24 cellular contexts compared by ENCODE assay signal in genomic region chrX:39449352-39449751, GRCh38.
"Had no signal": no experiment of that assay in that cellular context is flagged by ENCODE, and none has a peak within 500 bp of the region (broad histone marks: within the 10 kb centered on the region; RNA-seq: fewer than 3 reads in every experiment).

No MANE protein-coding gene starts in this region.

- H3K27ac Mint-ChIP-seq: stimulated activated effector memory CD8-positive, alpha-beta T cell treated with anti-CD3 and anti-CD28 coated beads, Interleukin-12 subunit alpha, Interleukin-12 subunit beta, amount 100 ng/mL, for 72 hours; stimulated activated memory B cell treated with anti-CD40 and anti-IgM and Interleukin-4, amounts not matched to agents 10 μg/mL and 1 μg/mL and 100 μg/mL, for 72 hours; stimulated activated naive B cell treated with anti-CD40 and anti-IgM and Interleukin-4, amounts not matched to agents 10 μg/mL and 1 μg/mL and 100 μg/mL, for 72 hours; stimulated activated naive CD8-positive, alpha-beta T cell treated with anti-CD3 and anti-CD28 coated beads, Interleukin-15, amount 100 ng/mL, for 72 hours; stimulated activated naive CD8-positive, alpha-beta T cell treated with anti-CD3 and anti-CD28 coated beads, Interleukin-15, Interleukin-2, amounts not matched to agents 100 ng/mL and 50 ng/mL, for 24 hours; type B pancreatic cell had no signal

- H3K4me3 Mint-ChIP-seq: stimulated activated effector memory CD8-positive, alpha-beta T cell treated with anti-CD3 and anti-CD28 coated beads, Interleukin-12 subunit alpha, Interleukin-12 subunit beta, amount 100 ng/mL, for 72 hours; stimulated activated memory B cell treated with anti-CD40 and anti-IgM and Interleukin-4, amounts not matched to agents 10 μg/mL and 1 μg/mL and 100 μg/mL, for 72 hours; stimulated activated naive B cell treated with anti-CD40 and anti-IgM and Interleukin-4, amounts not matched to agents 10 μg/mL and 1 μg/mL and 100 μg/mL, for 72 hours; stimulated activated naive CD8-positive, alpha-beta T cell treated with anti-CD3 and anti-CD28 coated beads, Interleukin-15, amount 100 ng/mL, for 72 hours; stimulated activated naive CD8-positive, alpha-beta T cell treated with anti-CD3 and anti-CD28 coated beads, Interleukin-15, Interleukin-2, amounts not matched to agents 100 ng/mL and 50 ng/mL, for 24 hours; type B pancreatic cell had no signal

- H3K36me3 Mint-ChIP-seq: stimulated activated effector memory CD8-positive, alpha-beta T cell treated with anti-CD3 and anti-CD28 coated beads, Interleukin-12 subunit alpha, Interleukin-12 subunit beta, amount 100 ng/mL, for 72 hours; stimulated activated memory B cell treated with anti-CD40 and anti-IgM and Interleukin-4, amounts not matched to agents 10 μg/mL and 1 μg/mL and 100 μg/mL, for 72 hours; stimulated activated naive B cell treated with anti-CD40 and anti-IgM and Interleukin-4, amounts not matched to agents 10 μg/mL and 1 μg/mL and 100 μg/mL, for 72 hours; type B pancreatic cell had no signal

- DNase-seq: stimulated activated CD4-positive, alpha-beta T cell treated with anti-CD3 and anti-CD28 coated beads, Interleukin-2, amount 100 ng/mL, for 48 hours; stimulated activated CD4-positive, alpha-beta T cell treated with anti-CD3 and anti-CD28 coated beads, Interleukin-4, amount 100 ng/mL, for 1 hour; stimulated activated CD4-positive, alpha-beta T cell treated with anti-CD3 and anti-CD28 coated beads, Interleukin-4, amount 100 ng/mL, for 24 hours; stimulated activated CD4-positive, alpha-beta T cell treated with anti-CD3 and anti-CD28 coated beads, Interleukin-4, amount 100 ng/mL, for 4 hours; stimulated activated CD8-positive, alpha-beta memory T cell treated with anti-CD3 and anti-CD28 coated beads, Interleukin-4, amount 100 ng/mL, for 48 hours; stimulated activated naive B cell treated with anti-CD40 and anti-IgM and Interleukin-4, amounts not matched to agents 10 μg/mL and 1 μg/mL and 100 μg/mL, for 72 hours; stimulated activated naive CD4-positive, alpha-beta T cell; stimulated activated naive CD4-positive, alpha-beta T cell treated with Interleukin-2 at 50 U/mL for 16 hours; stimulated activated naive CD8-positive, alpha-beta T cell treated with anti-CD3 and anti-CD28 coated beads, Interleukin-15, amount 100 ng/mL, for 72 hours; stimulated activated naive CD8-positive, alpha-beta T cell treated with anti-CD3 and anti-CD28 coated beads, Interleukin-15, Interleukin-2, amounts not matched to agents 100 U/mL and 50 U/mL, for 24 hours; stomach; substantia nigra; testis; thyroid gland; tibial artery; transverse colon; trophoblast cell; upper lobe of left lung; upper lobe of right lung; uterus had no signal

- H3K4me1 Mint-ChIP-seq: stimulated activated effector memory CD8-positive, alpha-beta T cell treated with anti-CD3 and anti-CD28 coated beads, Interleukin-12 subunit alpha, Interleukin-12 subunit beta, amount 100 ng/mL, for 72 hours had no signal

- H3K9me3 Mint-ChIP-seq: stimulated activated effector memory CD8-positive, alpha-beta T cell treated with anti-CD3 and anti-CD28 coated beads, Interleukin-12 subunit alpha, Interleukin-12 subunit beta, amount 100 ng/mL, for 72 hours; stimulated activated memory B cell treated with anti-CD40 and anti-IgM and Interleukin-4, amounts not matched to agents 10 μg/mL and 1 μg/mL and 100 μg/mL, for 72 hours; stimulated activated naive CD8-positive, alpha-beta T cell treated with anti-CD3 and anti-CD28 coated beads, Interleukin-15, amount 100 ng/mL, for 72 hours; stimulated activated naive CD8-positive, alpha-beta T cell treated with anti-CD3 and anti-CD28 coated beads, Interleukin-15, Interleukin-2, amounts not matched to agents 100 ng/mL and 50 ng/mL, for 24 hours had no signal

- H3K27me3 Mint-ChIP-seq: stimulated activated naive CD8-positive, alpha-beta T cell treated with anti-CD3 and anti-CD28 coated beads, Interleukin-15, amount 100 ng/mL, for 72 hours; stimulated activated naive CD8-positive, alpha-beta T cell treated with anti-CD3 and anti-CD28 coated beads, Interleukin-15, Interleukin-2, amounts not matched to agents 100 ng/mL and 50 ng/mL, for 24 hours; type B pancreatic cell had no signal

- ATAC-seq: stimulated activated effector memory CD8-positive, alpha-beta T cell treated with anti-CD3 and anti-CD28 coated beads, Interleukin-12 subunit alpha, Interleukin-12 subunit beta, amount 100 ng/mL, for 72 hours; stimulated activated memory B cell treated with anti-CD40 and anti-IgM and Interleukin-4, amounts not matched to agents 10 μg/mL and 1 μg/mL and 100 μg/mL, for 72 hours; stimulated activated naive B cell treated with anti-CD40 and anti-IgM and Interleukin-4, amounts not matched to agents 10 μg/mL and 1 μg/mL and 100 μg/mL, for 72 hours; stimulated activated naive CD8-positive, alpha-beta T cell treated with anti-CD3 and anti-CD28 coated beads, Interleukin-15, amount 100 ng/mL, for 72 hours; stimulated activated naive CD8-positive, alpha-beta T cell treated with anti-CD3 and anti-CD28 coated beads, Interleukin-15, Interleukin-2, amounts not matched to agents 100 U/mL and 50 U/mL, for 24 hours; upper lobe of right lung had no signal
